Comparison of ENCODE assay signal across 2 cellular contexts in genomic region chr2:122300758-122301157, GRCh38.
TF ChIP-seq lines count a peak whose summit lies in the region.

No MANE protein-coding gene starts in this region.

TF ChIP-seq in HEK293, 187 proteins besides CTCF, POLR2A, EP300 and RAD21 (continued from another document):
- TF ChIP-seq, protein P1, sequence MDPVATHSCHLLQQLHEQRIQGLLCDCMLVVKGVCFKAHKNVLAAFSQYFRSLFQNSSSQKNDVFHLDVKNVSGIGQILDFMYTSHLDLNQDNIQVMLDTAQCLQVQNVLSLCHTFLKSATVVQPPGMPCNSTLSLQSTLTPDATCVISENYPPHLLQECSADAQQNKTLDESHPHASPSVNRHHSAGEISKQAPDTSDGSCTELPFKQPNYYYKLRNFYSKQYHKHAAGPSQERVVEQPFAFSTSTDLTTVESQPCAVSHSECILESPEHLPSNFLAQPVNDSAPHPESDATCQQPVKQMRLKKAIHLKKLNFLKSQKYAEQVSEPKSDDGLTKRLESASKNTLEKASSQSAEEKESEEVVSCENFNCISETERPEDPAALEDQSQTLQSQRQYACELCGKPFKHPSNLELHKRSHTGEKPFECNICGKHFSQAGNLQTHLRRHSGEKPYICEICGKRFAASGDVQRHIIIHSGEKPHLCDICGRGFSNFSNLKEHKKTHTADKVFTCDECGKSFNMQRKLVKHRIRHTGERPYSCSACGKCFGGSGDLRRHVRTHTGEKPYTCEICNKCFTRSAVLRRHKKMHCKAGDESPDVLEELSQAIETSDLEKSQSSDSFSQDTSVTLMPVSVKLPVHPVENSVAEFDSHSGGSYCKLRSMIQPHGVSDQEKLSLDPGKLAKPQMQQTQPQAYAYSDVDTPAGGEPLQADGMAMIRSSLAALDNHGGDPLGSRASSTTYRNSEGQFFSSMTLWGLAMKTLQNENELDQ (tag by site-specific recombination; IDR thresholded peaks at IDR 0.05; ENCODE audit: low read depth), result no peak
- no peak for TF ChIP-seq ZNF664 (tag by site-specific recombination; IDR thresholded peaks at IDR 0.05)

TF ChIP-seq in H1, 55 proteins besides CTCF, POLR2A, EP300 and RAD21 (continued from another document):
- TF ChIP-seq GTF2F1 (IDR thresholded peaks at IDR 0.05; ENCODE audit: borderline replicate concordance, low read depth, low read length), result no peak
- no peak for TF ChIP-seq RNF2 (IDR thresholded peaks at IDR 0.05; ENCODE audit: borderline replicate concordance, low read depth, low read length, missing control alignments, poor library complexity, severe bottlenecking)
- no peak for TF ChIP-seq BACH1 (IDR thresholded peaks at IDR 0.05; ENCODE audit: low read length)
- TF ChIP-seq SAP30 (IDR thresholded peaks at IDR 0.05; ENCODE audit: insufficient read depth, insufficient replicate concordance, low read length), result no peak
- TF ChIP-seq GABPA (IDR thresholded peaks at IDR 0.05; ENCODE audit: borderline replicate concordance, insufficient read depth, low read length), result no peak
- no peak for TF ChIP-seq JUN (IDR thresholded peaks at IDR 0.05; ENCODE audit: low read depth, low read length)
